In the genomic region with DNA sequence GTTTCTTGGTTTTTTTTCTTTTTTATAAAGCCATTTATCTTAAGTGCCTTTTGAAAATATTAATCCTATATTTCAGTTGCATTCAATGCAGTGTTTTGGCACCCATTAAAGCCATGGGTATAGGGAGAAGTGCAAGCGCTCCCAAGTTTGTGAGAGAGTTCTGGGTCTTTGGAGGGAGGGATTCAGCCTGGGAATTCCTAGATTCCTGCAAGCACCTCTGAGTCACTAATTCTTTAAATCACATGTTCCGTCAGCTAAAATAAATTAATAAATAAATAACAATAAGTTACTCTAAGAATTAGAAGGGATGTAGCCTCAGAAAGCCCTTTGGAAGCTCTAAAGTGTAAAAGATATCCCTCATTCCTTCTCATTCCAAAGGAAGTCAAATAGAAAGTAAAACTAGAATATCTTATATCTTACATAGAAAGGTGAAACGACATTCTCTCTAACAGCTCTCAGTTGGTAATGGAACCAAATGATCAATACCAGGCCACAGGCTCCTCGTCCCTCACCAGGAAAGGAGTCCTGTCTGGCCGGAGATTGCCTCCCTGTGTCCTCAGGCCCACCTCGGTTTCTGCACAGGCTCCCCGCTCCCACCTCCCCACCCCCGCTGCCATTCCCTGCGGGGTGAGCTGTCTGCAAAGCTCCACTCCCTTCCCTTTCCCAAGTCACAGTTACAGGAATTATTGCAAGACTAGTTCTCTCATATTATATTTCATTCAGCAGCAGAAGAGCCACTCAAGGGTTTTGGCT, we compare ENCODE assay signal across 10 cellular contexts.
DNase-seq lines count a peak whose midpoint lies in the region; ATAC-seq and TF ChIP-seq lines count a peak whose summit lies in the region.
"Had no signal": no experiment of that assay in that cellular context is flagged by ENCODE, and none has a peak within 500 bp of the region (broad histone marks: within the 10 kb centered on the region; RNA-seq: fewer than 3 reads in every experiment).

No MANE protein-coding gene starts in this region.

- peaks cover 34% of the 10 kb centered on the region for H3K4me1 ChIP-seq in osteoblast (ENCODE audit: insufficient read depth, low read length)

- no peak for ATAC-seq in HG03039 (IDR thresholded peaks at IDR 0.05; ENCODE audit: unreplicated experiment)

- H3K4me3 ChIP-seq in AG04449 (ENCODE audit: low read depth, low read length) (peak overlapping the region; percentile 47), foreskin fibroblast (ENCODE audit: low read depth in 1 of 2, low read length in 2 of 2) (peak overlapping the region; percentile 24 to 47), osteoblast (ENCODE audit: insufficient read depth, low read length) (peak overlapping the region; percentile 62)

- DNase-seq in AG04449 (ENCODE audit: low read depth, low spot score) (no peak), SK-MEL-5 (ENCODE audit: low read depth, low spot score) (peak; percentile 11), foreskin fibroblast (peak in 1 of 2 donors; percentile 11), osteoblast (ENCODE audit: insufficient read length, low spot score, missing footprints) (peak; percentile 92), DMS114 treated with DMSO at 0.1 percent for 48 hours (lab: John Stamatoyannopoulos, UW; ENCODE audit: unreplicated experiment) (no peak), NCI-H1092 (lab: John Stamatoyannopoulos, UW) (no peak), GM10248 (ENCODE audit: extremely low spot score) (no peak)
- DNase-seq: activated CD4-positive, CD25-positive, alpha-beta regulatory T cell treated with anti-CD3 and anti-CD28 coated beads, Interleukin-2, amount 50 U/mL, for 72 hours had no signal

- in situ Hi-C loops in SK-MEL-5 (cut with HindIII; ENCODE audit: low pct_unique_long_range_greater_than_20kb, low sequenced_read_pairs), result no loop called here

- H3K9me3 ChIP-seq in osteoblast (ENCODE audit: low read depth, low read length), result no peaks in the 10 kb centered on the region

- no peaks in the 10 kb centered on the region for H4K20me1 ChIP-seq in osteoblast (ENCODE audit: insufficient read depth, low read length)

- POLR2A ChIA-PET in AG04449 (lab: Yijun Ruan, JAX), result no interaction called here
- POLR2A ChIA-PET in GM10248 (lab: Yijun Ruan, JAX), result no interaction called here

- no peaks in the 10 kb centered on the region for H3K27me3 ChIP-seq in osteoblast (ENCODE audit: insufficient read depth, low read length)

- H3K27ac ChIP-seq in osteoblast (ENCODE audit: low read depth, low read length), result peak overlapping the region; percentile 93
- H3K27ac ChIP-seq: C4-2B had no signal

- CTCF ChIA-PET in AG04449 (lab: Yijun Ruan, JAX) (interaction anchor here (0.6 to 1.3 kb wide), 3 partner anchors 8 to 272 kb away, joined by 3 read pairs; no protein-coding TSS in a partner anchor), GM10248 (lab: Yijun Ruan, JAX) (no interaction called here)

- H2AFZ ChIP-seq in osteoblast (ENCODE audit: low read length), result peak overlapping the region; percentile 80

- peak overlapping the region; percentile 83 for H3K4me2 ChIP-seq in osteoblast (ENCODE audit: insufficient read depth, low read length)

- H3K79me2 ChIP-seq in osteoblast (ENCODE audit: insufficient read depth, low read length), result no peaks in the 10 kb centered on the region

- TF ChIP-seq CTCF in AG04449 (IDR thresholded peaks at IDR 0.05; ENCODE audit: insufficient read depth, low read length, missing control alignments) (no peak), foreskin fibroblast (IDR thresholded peaks at IDR 0.05; ENCODE audit: low read depth, low read length) (no peak), osteoblast (IDR thresholded peaks at IDR 0.05; ENCODE audit: extremely low read depth, low read depth, low read length) (no peak), GM10248 (IDR thresholded peaks at IDR 0.05; ENCODE audit: control extremely low read depth, extremely low read depth, low read depth, missing control alignments) (no peak)

- no peaks in the 10 kb centered on the region for H3K36me3 ChIP-seq in osteoblast (ENCODE audit: insufficient read depth, low read length)

Comparison
In these comparisons a context has a peak if more than half of its experiments do, and no peak if none do; other contexts are left out.
1. DNase-seq: peak in SK-MEL-5 (single experiment) and osteoblast (single experiment); none in AG04449 (single experiment), DMS114 treated with DMSO at 0.1 percent for 48 hours (single experiment), NCI-H1092 (single experiment) and GM10248 (single experiment).
2. Peak in every context shown above with its lines, with median percentiles within 50 percentile points of each other: H3K4me3 ChIP-seq.